Comparison of ENCODE assay signal across 24 cellular contexts in genomic region chrX:137233478-137233877, GRCh38.
DNase-seq lines count a peak whose midpoint lies in the region; ATAC-seq, FAIRE-seq and TF ChIP-seq lines count a peak whose summit lies in the region.
"Had no signal": no experiment of that assay in that cellular context is flagged by ENCODE, and none has a peak within 500 bp of the region (broad histone marks: within the 10 kb centered on the region; RNA-seq: fewer than 3 reads in every experiment).

No MANE protein-coding gene starts in this region.

- no peaks in the 10 kb centered on the region for H3K36me3 ChIP-seq in liver (ENCODE audit: control insufficient read depth in 4 of 4, insufficient read depth in 3 of 4, low read depth in 1 of 4, low read length in 3 of 4)
- H3K36me3 ChIP-seq in HepG2 (replicated peaks in 1 of 2; ENCODE audit: control insufficient read depth in 1 of 2, insufficient read depth in 2 of 2, low read length in 2 of 2), result no peaks in the 10 kb centered on the region
- no peaks in the 10 kb centered on the region for H3K36me3 ChIP-seq in Loucy (ENCODE audit: insufficient read depth, low read length)
- no peaks in the 10 kb centered on the region for H3K36me3 ChIP-seq in endodermal cell (ENCODE audit: control insufficient read depth, insufficient read depth, low read length)
- no peaks in the 10 kb centered on the region for H3K36me3 ChIP-seq in transverse colon

- TF ChIP-seq EP300 in HepG2 (IDR thresholded peaks at IDR 0.05; ENCODE audit: low read depth in 2 of 2, low read length in 2 of 2) (no peak), HepG2 (CRISPR knock-in tag; IDR thresholded peaks at IDR 0.05; ENCODE audit: borderline replicate concordance) (no peak), transverse colon (IDR thresholded peaks at IDR 0.05; ENCODE audit: low read depth) (no peak)

- H3K9ac ChIP-seq in liver (ENCODE audit: low read depth in 1 of 2, low read length in 2 of 2) (no peak overlapping the region), HepG2 (ENCODE audit: insufficient read depth, low read depth, low read length) (no peak overlapping the region), Loucy (ENCODE audit: low read depth, low read length, poor library complexity, severe bottlenecking) (no peak overlapping the region), endodermal cell (ENCODE audit: extremely low read depth, low read length, poor library complexity, severe bottlenecking) (no peak overlapping the region)
- H3K9ac ChIP-seq: GM23248 had no signal

- H3K4me3 ChIP-seq in liver (ENCODE audit: low read depth in 1 of 3, low read length in 3 of 3), result no peak overlapping the region
- H3K4me3 ChIP-seq in HepG2 (replicated peaks in 1 of 3; ENCODE audit: insufficient read depth in 1 of 3, low read depth in 2 of 3, low read length in 3 of 3), result no peak overlapping the region
- no peak overlapping the region for H3K4me3 ChIP-seq in Loucy (ENCODE audit: low read length, poor library complexity, severe bottlenecking)
- H3K4me3 ChIP-seq in endodermal cell (ENCODE audit: low read length), result no peak overlapping the region
- H3K4me3 ChIP-seq in transverse colon, result no peak overlapping the region
- H3K4me3 ChIP-seq: GM12878, GM23248 had no signal

- no peak for TF ChIP-seq CTCF in liver (IDR thresholded peaks at IDR 0.05; ENCODE audit: low read depth, low read length, missing input control)
- no peak for TF ChIP-seq CTCF in HepG2 (CRISPR knock-in tag; IDR thresholded peaks at IDR 0.05)
- no peak for TF ChIP-seq CTCF in Loucy (conservative IDR thresholded peaks at IDR 0.05; ENCODE audit: low read length)
- no peak for TF ChIP-seq CTCF in endodermal cell (conservative IDR thresholded peaks at IDR 0.05)
- no peak for TF ChIP-seq CTCF in transverse colon (IDR thresholded peaks at IDR 0.05)

- intact Hi-C loops in HepG2 (cut with micrococcal nuclease; ENCODE audit: unreplicated experiment), result no loop called here
- intact Hi-C loops in transverse colon (cut with DNase I; ENCODE audit: low total_unique reads), result no loop called here

- H3F3A ChIP-seq in Loucy (ENCODE audit: low read depth), result no peaks in the 10 kb centered on the region

- H2AFZ ChIP-seq in HepG2 (ENCODE audit: low read length), result no peak overlapping the region
- H2AFZ ChIP-seq in Loucy (ENCODE audit: low read length), result peak overlapping the region; percentile 49; the same call in 1 of the 2 replicates
- H2AFZ ChIP-seq: GM23248 had no signal

- CTCF ChIA-PET in HepG2 (lab: Yijun Ruan, JAX; ENCODE audit: low intra/inter-chr PET ratio, low total read pairs), result no interaction called here

- H3K4me1 ChIP-seq in liver (ENCODE audit: control insufficient read depth in 4 of 4, insufficient read depth in 4 of 4, low read length in 3 of 4) (peaks cover 0 to 6% (median 2%) of the 10 kb centered on the region in 4 donors), HepG2 (ENCODE audit: insufficient read depth, low read length) (no peaks in the 10 kb centered on the region), Loucy (ENCODE audit: insufficient read depth, low read length, poor library complexity, severe bottlenecking) (peaks cover 20% of the 10 kb centered on the region), endodermal cell (ENCODE audit: control insufficient read depth, insufficient read depth, low read length) (no peaks in the 10 kb centered on the region), transverse colon (no peaks in the 10 kb centered on the region)
- H3K4me1 ChIP-seq: Caco-2 had no signal

- no peaks in the 10 kb centered on the region for H3K27me3 Mint-ChIP-seq in endodermal cell (ENCODE audit: insufficient read depth)

- no peaks in the 10 kb centered on the region for H3K27me3 ChIP-seq in liver (ENCODE audit: control insufficient read depth in 4 of 4, insufficient read depth in 4 of 4, low read length in 3 of 4)
- no peaks in the 10 kb centered on the region for H3K27me3 ChIP-seq in HepG2 (ENCODE audit: control insufficient read depth in 1 of 2, insufficient read depth in 2 of 2, low read length in 2 of 2)
- H3K27me3 ChIP-seq in Loucy (ENCODE audit: insufficient read depth, low read length, poor library complexity, severe bottlenecking), result no peaks in the 10 kb centered on the region
- H3K27me3 ChIP-seq in endodermal cell (ENCODE audit: control insufficient read depth, insufficient read depth, low read length, poor library complexity, severe bottlenecking), result no peaks in the 10 kb centered on the region
- no peaks in the 10 kb centered on the region for H3K27me3 ChIP-seq in transverse colon

- H4K20me1 ChIP-seq in HepG2 (ENCODE audit: insufficient read depth, low read length), result no peaks in the 10 kb centered on the region
- H4K20me1 ChIP-seq in Loucy (ENCODE audit: insufficient read depth, low read length, poor library complexity, severe bottlenecking), result no peaks in the 10 kb centered on the region

- no peak overlapping the region for H3K4me2 ChIP-seq in HepG2 (ENCODE audit: low read depth, low read length)
- H3K4me2 ChIP-seq in Loucy (ENCODE audit: low read depth, low read length, poor library complexity, severe bottlenecking), result no peak overlapping the region

- H3K9me3 ChIP-seq in liver (ENCODE audit: control insufficient read depth in 4 of 4, low read length in 3 of 4) (no peaks in the 10 kb centered on the region), HepG2 (ENCODE audit: low read length) (no peaks in the 10 kb centered on the region), Loucy (ENCODE audit: insufficient read depth, low read depth, low read length) (no peaks in the 10 kb centered on the region), endodermal cell (ENCODE audit: control insufficient read depth, low read length) (no peaks in the 10 kb centered on the region), transverse colon (no peaks in the 10 kb centered on the region)
- H3K9me3 ChIP-seq: Caco-2 had no signal

- DNase-seq in HepG2 (ENCODE audit: low spot score) (no peak), endodermal cell (no peak), occipital lobe (lab: John Stamatoyannopoulos, UW) (no peak), SHP77 (lab: John Stamatoyannopoulos, UW) (no peak), transverse colon (no peak)
- no peak for DNase-seq in activated T-cell treated with anti-CD3 and anti-CD28 coated beads, Interleukin-2, amount 50 U/mL, for 1 hour
- DNase-seq: ACHN; AML-193; C1 segment of cervical spinal cord; Caco-2; CD8-positive, alpha-beta T cell; DMS79; EL; GDM1; GM23248; H7; HCEC 1CT had no signal

- no peaks in the 10 kb centered on the region for H3K9me2 ChIP-seq in Loucy (replicated peaks; ENCODE audit: low read depth, low read length)

- H3K36me3 Mint-ChIP-seq in endodermal cell (ENCODE audit: low read depth), result no peaks in the 10 kb centered on the region
- H3K36me3 Mint-ChIP-seq: CD8-positive, alpha-beta T cell had no signal

- WGBS in liver, result 21% methylated on average over 3 of the region's 3 CpGs
- whole genome bisulfite sequencing in HepG2 (ENCODE audit: low lambda C conversion rate), result 0% methylated on average over 3 of the region's 3 CpGs
- WGBS in endodermal cell (ENCODE audit: insufficient coverage in 1 of 2, insufficient read length in 1 of 2), 2 experiments, result 74% methylated on average over 3 of the region's 3 CpGs; no CpG with 5 or more reads in 1 of the 2 experiments
- WGBS in transverse colon (ENCODE audit: low coverage in 1 of 2), 2 donors, result 50% methylated on average over 3 of the region's 3 CpGs; no CpG with 5 or more reads in 1 of the 2 donors

- H3K79me2 ChIP-seq in HepG2 (ENCODE audit: insufficient read depth, low read length) (no peaks in the 10 kb centered on the region), Loucy (ENCODE audit: insufficient read depth, low read length) (no peaks in the 10 kb centered on the region)

- no peak for ATAC-seq in HepG2
- ATAC-seq: CD8-positive, alpha-beta T cell; GM12878 had no signal

- in situ Hi-C loops in HepG2 (cut with HindIII; ENCODE audit: extremely low pct_ligation_motif_present, low pct_unique_long_range_greater_than_20kb), result no loop called here
- in situ Hi-C loops in transverse colon (cut with MboI; ENCODE audit: low pct_ligation_motif_present in 1 of 4, low pct_unique_long_range_greater_than_20kb in 1 of 4, low sequenced_read_pairs in 3 of 4), result no loop called here

- H3K27ac Mint-ChIP-seq in endodermal cell, result no peak overlapping the region

- no peak overlapping the region for H3K27ac ChIP-seq in liver (ENCODE audit: low read depth in 1 of 2, low read length in 2 of 2)
- no peak overlapping the region for H3K27ac ChIP-seq in HepG2 (ENCODE audit: extremely low read length, insufficient read depth, low read length)
- peak overlapping the region; percentile 90 for H3K27ac ChIP-seq in endodermal cell (ENCODE audit: low read depth, low read length)
- H3K27ac ChIP-seq in transverse colon, result no peak overlapping the region
- H3K27ac ChIP-seq: 22Rv1, GM23248 had no signal

- BruUV-seq in HepG2 (replicated peaks; lab: Mats Ljungman, UMichigan), result no TSS peak

- no peak for TF ChIP-seq POLR2A in HepG2 (IDR thresholded peaks at IDR 0.05; ENCODE audit: insufficient read depth in 1 of 2, low read depth in 2 of 2, low read length in 2 of 2)
- no peak for TF ChIP-seq POLR2A in transverse colon (IDR thresholded peaks at IDR 0.05)

- POLR2A ChIA-PET in HepG2 (lab: Yijun Ruan, JAX), result no interaction called here

- H3K4me3 Mint-ChIP-seq in endodermal cell, result no peak overlapping the region
- H3K4me3 Mint-ChIP-seq: CD8-positive, alpha-beta T cell had no signal

- peaks cover 39% of the 10 kb centered on the region for H3K9me3 Mint-ChIP-seq in endodermal cell
- H3K9me3 Mint-ChIP-seq: CD8-positive, alpha-beta T cell had no signal

- no peak for FAIRE-seq in HepG2 (lab: Jason Lieb, UNC)
- FAIRE-seq: A204.1, GM12878, GM19239, H1 had no signal

- TF ChIP-seq RAD21 in liver (IDR thresholded peaks at IDR 0.05), result no peak
- no peak for TF ChIP-seq RAD21 in HepG2 (CRISPR knock-in tag; IDR thresholded peaks at IDR 0.05)

- H3K4me1 Mint-ChIP-seq in endodermal cell, result peaks cover 14% of the 10 kb centered on the region

TF ChIP-seq in liver, 16 proteins besides CTCF, POLR2A, EP300 and RAD21:
- no peak for TF ChIP-seq NR2F2 (IDR thresholded peaks at IDR 0.05)
- TF ChIP-seq TAF1 (conservative IDR thresholded peaks at IDR 0.05), result no peak
- no peak for TF ChIP-seq JUND (IDR thresholded peaks at IDR 0.05)
- TF ChIP-seq HNF4A (conservative IDR thresholded peaks at IDR 0.05), result peak in 1 of 2 donors; percentile 11
- TF ChIP-seq FOXA1 (IDR thresholded peaks at IDR 0.05), result no peak
- TF ChIP-seq RXRA (IDR thresholded peaks at IDR 0.05), result peak; percentile 32 to 67
- no peak for TF ChIP-seq SP1 (IDR thresholded peaks at IDR 0.05)
TF ChIP-seq in liver: peak in this region for 2.

TF ChIP-seq in HepG2, 621 proteins besides CTCF, POLR2A, EP300 and RAD21 (continues in another document):
- TF ChIP-seq TP53 (CRISPR knock-in tag; conservative IDR thresholded peaks at IDR 0.05) (no peak), ZNF792 (CRISPR knock-in tag; IDR thresholded peaks at IDR 0.05) (no peak), ZNF138 (CRISPR knock-in tag; IDR thresholded peaks at IDR 0.05; ENCODE audit: low read depth) (no peak), KLF16 (CRISPR knock-in tag; IDR thresholded peaks at IDR 0.05) (no peak), MAZ (IDR thresholded peaks at IDR 0.05; ENCODE audit: borderline replicate concordance, low read depth, low read length) (no peak), MAZ (CRISPR knock-in tag; IDR thresholded peaks at IDR 0.05; ENCODE audit: low read depth) (no peak)
